Comparison of ENCODE assay signal across 1 cellular context in genomic region chr3:58177747-58178527, GRCh38.
TF ChIP-seq lines count a peak whose summit lies in the region.

No MANE protein-coding gene starts in this region.

TF ChIP-seq in HepG2, 621 proteins besides CTCF, POLR2A, EP300 and RAD21 (continued from another document and continues in another):
- TF ChIP-seq ZNF570 (CRISPR knock-in tag; IDR thresholded peaks at IDR 0.05; ENCODE audit: borderline replicate concordance) (no peak), ZNF496 (CRISPR knock-in tag; IDR thresholded peaks at IDR 0.05; ENCODE audit: insufficient replicate concordance) (no peak), ZFY (CRISPR knock-in tag; IDR thresholded peaks at IDR 0.05) (peak; percentile 18), TAF15 (IDR thresholded peaks at IDR 0.05; ENCODE audit: low read depth, low read length, poor library complexity, severe bottlenecking) (peak; percentile 57), SALL1 (CRISPR knock-in tag; IDR thresholded peaks at IDR 0.05) (peak; percentile 64), ZNF367 (CRISPR knock-in tag; IDR thresholded peaks at IDR 0.05; ENCODE audit: borderline replicate concordance) (no peak), YEATS2 (CRISPR knock-in tag; IDR thresholded peaks at IDR 0.05; ENCODE audit: borderline replicate concordance) (no peak), ZNF34 (CRISPR knock-in tag; IDR thresholded peaks at IDR 0.05; ENCODE audit: borderline replicate concordance) (no peak), BORCS8-MEF2B (CRISPR knock-in tag; IDR thresholded peaks at IDR 0.05) (no peak), DMAP1 (CRISPR knock-in tag; IDR thresholded peaks at IDR 0.05) (no peak), ZBTB8A (CRISPR knock-in tag; IDR thresholded peaks at IDR 0.05; ENCODE audit: borderline replicate concordance, low read depth) (no peak), MTA1 (CRISPR knock-in tag; IDR thresholded peaks at IDR 0.05; ENCODE audit: borderline replicate concordance) (peak; percentile 70; the same call in 1 of the 2 replicates), KLF12 (CRISPR knock-in tag; IDR thresholded peaks at IDR 0.05; ENCODE audit: borderline replicate concordance) (no peak), RBM39 (IDR thresholded peaks at IDR 0.05; ENCODE audit: low read depth, low read length, poor library complexity, severe bottlenecking) (peak; percentile 83), ZNF598 (CRISPR knock-in tag; IDR thresholded peaks at IDR 0.05; ENCODE audit: borderline replicate concordance) (no peak), POGZ (CRISPR knock-in tag; IDR thresholded peaks at IDR 0.05) (no peak), ZKSCAN8 (CRISPR knock-in tag; IDR thresholded peaks at IDR 0.05; ENCODE audit: borderline replicate concordance) (no peak), SRF (IDR thresholded peaks at IDR 0.05; ENCODE audit: low read depth, low read length) (no peak), ZNF24 (IDR thresholded peaks at IDR 0.05) (no peak), FLYWCH1 (CRISPR knock-in tag; IDR thresholded peaks at IDR 0.05) (no peak), CSRNP1 (CRISPR knock-in tag; IDR thresholded peaks at IDR 0.05) (no peak), FIP1L1 (IDR thresholded peaks at IDR 0.05; ENCODE audit: borderline replicate concordance, insufficient read depth, low read depth, low read length) (no peak), ZNF749 (CRISPR knock-in tag; IDR thresholded peaks at IDR 0.05; ENCODE audit: borderline replicate concordance) (no peak), EZH2 (conservative IDR thresholded peaks at IDR 0.05; ENCODE audit: low read depth, low read length) (no peak), ZNF678 (CRISPR knock-in tag; IDR thresholded peaks at IDR 0.05) (no peak), E2F2 (CRISPR knock-in tag; IDR thresholded peaks at IDR 0.05; ENCODE audit: borderline replicate concordance) (no peak), ZKSCAN1 (IDR thresholded peaks at IDR 0.05; ENCODE audit: low read length) (peak; percentile 94), CCDC6 (CRISPR knock-in tag; IDR thresholded peaks at IDR 0.05) (no peak), MEIS2 (CRISPR knock-in tag; IDR thresholded peaks at IDR 0.05) (no peak; the same call in 1 of the 2 replicates), KLF9 (CRISPR knock-in tag; IDR thresholded peaks at IDR 0.05; ENCODE audit: low read depth) (no peak; the same call in 1 of the 2 replicates), ZNF580 (CRISPR knock-in tag; IDR thresholded peaks at IDR 0.05; ENCODE audit: borderline replicate concordance, low read depth) (peak; percentile 32; the same call in 1 of the 2 replicates), ZEB1 (IDR thresholded peaks at IDR 0.05; ENCODE audit: insufficient replicate concordance, low read depth) (no peak), MTERF4 (CRISPR knock-in tag; IDR thresholded peaks at IDR 0.05) (no peak), ATF7-NPFF (CRISPR knock-in tag; IDR thresholded peaks at IDR 0.05; ENCODE audit: low read depth) (peak; percentile 25; the same call in 1 of the 2 replicates), PHF20 (CRISPR knock-in tag; IDR thresholded peaks at IDR 0.05) (no peak; the same call in 1 of the 2 replicates), FOXA3 (CRISPR knock-in tag; IDR thresholded peaks at IDR 0.05) (0 out of 2 replicates have a peak, but pooled peaks have one; percentile 23), ZSCAN9 (CRISPR knock-in tag; IDR thresholded peaks at IDR 0.05; ENCODE audit: borderline replicate concordance) (no peak), KLF16 (CRISPR knock-in tag; IDR thresholded peaks at IDR 0.05) (0 out of 4 replicates have a peak, but pooled peaks of 1 of the 2 experiments have one; percentile 52), ZNF543 (CRISPR knock-in tag; IDR thresholded peaks at IDR 0.05) (no peak), MXI1 (IDR thresholded peaks at IDR 0.05; ENCODE audit: borderline replicate concordance, low read depth, low read length) (0 out of 3 replicates have a peak, but pooled peaks have one; percentile 22), MTA3 (CRISPR knock-in tag; IDR thresholded peaks at IDR 0.05) (no peak), ZBTB7B (CRISPR knock-in tag; IDR thresholded peaks at IDR 0.05) (peak; percentile 64; the same call in 1 of the 2 replicates), HMG20B (CRISPR knock-in tag; conservative IDR thresholded peaks at IDR 0.05) (no peak), ARID2 (CRISPR knock-in tag; IDR thresholded peaks at IDR 0.05; ENCODE audit: borderline replicate concordance) (no peak), IKZF5 (CRISPR knock-in tag; IDR thresholded peaks at IDR 0.05) (peak; percentile 49), SOX13 (IDR thresholded peaks at IDR 0.05) (no peak), SOX13 (CRISPR knock-in tag; conservative IDR thresholded peaks at IDR 0.05 in 1 of 2, IDR thresholded peaks at IDR 0.05 in 1 of 2) (0 out of 4 replicates have a peak, but pooled peaks of 1 of the 2 experiments have one; percentile 25), RFXAP (CRISPR knock-in tag; IDR thresholded peaks at IDR 0.05; ENCODE audit: borderline replicate concordance) (no peak), EEA1 (CRISPR knock-in tag; IDR thresholded peaks at IDR 0.05; ENCODE audit: borderline replicate concordance) (no peak), POLR2AphosphoS2 (IDR thresholded peaks at IDR 0.05; ENCODE audit: low read depth, low read length) (no peak), ZNF282 (IDR thresholded peaks at IDR 0.05; ENCODE audit: partially characterized antibody) (no peak), NFE2L2 (IDR thresholded peaks at IDR 0.05; ENCODE audit: low read length) (no peak), SKI (IDR thresholded peaks at IDR 0.05; ENCODE audit: partially characterized antibody) (peak; percentile 39), ZNF441 (CRISPR knock-in tag; IDR thresholded peaks at IDR 0.05; ENCODE audit: borderline replicate concordance) (peak; percentile 38; the same call in 1 of the 2 replicates), ZNF20 (CRISPR knock-in tag; IDR thresholded peaks at IDR 0.05) (no peak), ZNF878 (CRISPR knock-in tag; IDR thresholded peaks at IDR 0.05) (no peak), ZSCAN31 (CRISPR knock-in tag; IDR thresholded peaks at IDR 0.05; ENCODE audit: low read depth) (no peak)
- TF ChIP-seq, protein P1, sequence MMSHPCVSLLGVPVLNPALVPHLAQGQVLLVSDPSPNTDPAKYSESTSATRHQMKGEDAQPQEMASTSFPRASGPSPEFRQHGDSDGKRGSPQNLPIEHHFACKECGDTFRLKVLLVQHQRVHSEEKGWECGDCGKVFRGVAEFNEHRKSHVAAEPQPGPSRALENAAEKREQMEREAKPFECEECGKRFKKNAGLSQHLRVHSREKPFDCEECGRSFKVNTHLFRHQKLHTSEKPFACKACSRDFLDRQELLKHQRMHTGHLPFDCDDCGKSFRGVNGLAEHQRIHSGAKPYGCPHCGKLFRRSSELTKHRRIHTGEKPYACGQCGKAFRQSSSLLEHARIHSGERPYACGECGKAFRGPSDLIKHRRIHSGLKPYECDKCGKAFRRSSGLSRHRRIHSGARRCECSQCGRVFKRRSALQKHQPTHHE (CRISPR knock-in tag; IDR thresholded peaks at IDR 0.05; ENCODE audit: borderline replicate concordance): no peak
- TF ChIP-seq, protein P2, sequence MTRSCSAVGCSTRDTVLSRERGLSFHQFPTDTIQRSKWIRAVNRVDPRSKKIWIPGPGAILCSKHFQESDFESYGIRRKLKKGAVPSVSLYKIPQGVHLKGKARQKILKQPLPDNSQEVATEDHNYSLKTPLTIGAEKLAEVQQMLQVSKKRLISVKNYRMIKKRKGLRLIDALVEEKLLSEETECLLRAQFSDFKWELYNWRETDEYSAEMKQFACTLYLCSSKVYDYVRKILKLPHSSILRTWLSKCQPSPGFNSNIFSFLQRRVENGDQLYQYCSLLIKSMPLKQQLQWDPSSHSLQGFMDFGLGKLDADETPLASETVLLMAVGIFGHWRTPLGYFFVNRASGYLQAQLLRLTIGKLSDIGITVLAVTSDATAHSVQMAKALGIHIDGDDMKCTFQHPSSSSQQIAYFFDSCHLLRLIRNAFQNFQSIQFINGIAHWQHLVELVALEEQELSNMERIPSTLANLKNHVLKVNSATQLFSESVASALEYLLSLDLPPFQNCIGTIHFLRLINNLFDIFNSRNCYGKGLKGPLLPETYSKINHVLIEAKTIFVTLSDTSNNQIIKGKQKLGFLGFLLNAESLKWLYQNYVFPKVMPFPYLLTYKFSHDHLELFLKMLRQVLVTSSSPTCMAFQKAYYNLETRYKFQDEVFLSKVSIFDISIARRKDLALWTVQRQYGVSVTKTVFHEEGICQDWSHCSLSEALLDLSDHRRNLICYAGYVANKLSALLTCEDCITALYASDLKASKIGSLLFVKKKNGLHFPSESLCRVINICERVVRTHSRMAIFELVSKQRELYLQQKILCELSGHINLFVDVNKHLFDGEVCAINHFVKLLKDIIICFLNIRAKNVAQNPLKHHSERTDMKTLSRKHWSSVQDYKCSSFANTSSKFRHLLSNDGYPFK (CRISPR knock-in tag; IDR thresholded peaks at IDR 0.05; ENCODE audit: borderline replicate concordance): no peak
- TF ChIP-seq, protein P3, sequence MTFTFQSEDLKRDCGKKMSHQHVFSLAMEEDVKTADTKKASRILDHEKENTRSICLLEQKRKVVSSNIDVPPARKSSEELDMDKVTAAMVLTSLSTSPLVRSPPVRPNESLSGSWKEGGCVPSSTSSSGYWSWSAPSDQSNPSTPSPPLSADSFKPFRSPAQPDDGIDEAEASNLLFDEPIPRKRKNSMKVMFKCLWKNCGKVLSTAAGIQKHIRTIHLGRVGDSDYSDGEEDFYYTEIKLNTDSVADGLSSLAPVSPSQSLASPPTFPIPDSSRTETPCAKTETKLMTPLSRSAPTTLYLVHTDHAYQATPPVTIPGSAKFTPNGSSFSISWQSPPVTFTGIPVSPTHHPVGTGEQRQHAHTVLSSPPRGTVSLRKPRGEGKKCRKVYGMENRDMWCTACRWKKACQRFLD (CRISPR knock-in tag; IDR thresholded peaks at IDR 0.05; ENCODE audit: borderline replicate concordance): no peak
- TF ChIP-seq, protein P4, sequence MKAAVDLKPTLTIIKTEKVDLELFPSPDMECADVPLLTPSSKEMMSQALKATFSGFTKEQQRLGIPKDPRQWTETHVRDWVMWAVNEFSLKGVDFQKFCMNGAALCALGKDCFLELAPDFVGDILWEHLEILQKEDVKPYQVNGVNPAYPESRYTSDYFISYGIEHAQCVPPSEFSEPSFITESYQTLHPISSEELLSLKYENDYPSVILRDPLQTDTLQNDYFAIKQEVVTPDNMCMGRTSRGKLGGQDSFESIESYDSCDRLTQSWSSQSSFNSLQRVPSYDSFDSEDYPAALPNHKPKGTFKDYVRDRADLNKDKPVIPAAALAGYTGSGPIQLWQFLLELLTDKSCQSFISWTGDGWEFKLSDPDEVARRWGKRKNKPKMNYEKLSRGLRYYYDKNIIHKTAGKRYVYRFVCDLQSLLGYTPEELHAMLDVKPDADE (CRISPR knock-in tag; IDR thresholded peaks at IDR 0.05): no peak
- TF ChIP-seq, protein P5, sequence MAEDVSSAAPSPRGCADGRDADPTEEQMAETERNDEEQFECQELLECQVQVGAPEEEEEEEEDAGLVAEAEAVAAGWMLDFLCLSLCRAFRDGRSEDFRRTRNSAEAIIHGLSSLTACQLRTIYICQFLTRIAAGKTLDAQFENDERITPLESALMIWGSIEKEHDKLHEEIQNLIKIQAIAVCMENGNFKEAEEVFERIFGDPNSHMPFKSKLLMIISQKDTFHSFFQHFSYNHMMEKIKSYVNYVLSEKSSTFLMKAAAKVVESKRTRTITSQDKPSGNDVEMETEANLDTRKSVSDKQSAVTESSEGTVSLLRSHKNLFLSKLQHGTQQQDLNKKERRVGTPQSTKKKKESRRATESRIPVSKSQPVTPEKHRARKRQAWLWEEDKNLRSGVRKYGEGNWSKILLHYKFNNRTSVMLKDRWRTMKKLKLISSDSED (CRISPR knock-in tag; IDR thresholded peaks at IDR 0.05): no peak
- TF ChIP-seq, protein P6, sequence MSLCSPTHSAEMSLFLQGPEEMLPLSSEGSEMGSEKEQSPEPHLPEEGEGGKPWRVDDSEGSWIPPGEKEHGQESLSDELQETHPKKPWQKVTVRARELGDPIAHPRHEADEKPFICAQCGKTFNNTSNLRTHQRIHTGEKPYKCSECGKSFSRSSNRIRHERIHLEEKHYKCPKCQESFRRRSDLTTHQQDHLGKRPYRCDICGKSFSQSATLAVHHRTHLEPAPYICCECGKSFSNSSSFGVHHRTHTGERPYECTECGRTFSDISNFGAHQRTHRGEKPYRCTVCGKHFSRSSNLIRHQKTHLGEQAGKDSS (CRISPR knock-in tag; IDR thresholded peaks at IDR 0.05; ENCODE audit: borderline replicate concordance, low read depth): no peak
